In genomic region chr2:215535726-215536125, GRCh38 we compare ENCODE assay signal across 17 cellular contexts.
DNase-seq lines count a peak whose midpoint lies in the region; ATAC-seq and TF ChIP-seq lines count a peak whose summit lies in the region.
"Had no signal": no experiment of that assay in that cellular context is flagged by ENCODE, and none has a peak within 500 bp of the region (broad histone marks: within the 10 kb centered on the region; RNA-seq: fewer than 3 reads in every experiment).

No MANE protein-coding gene starts in this region.

- no peak for TF ChIP-seq POLR2A in breast epithelium (IDR thresholded peaks at IDR 0.05)

- H4K20me1 ChIP-seq in smooth muscle cell (ENCODE audit: low read depth) = no peaks in the 10 kb centered on the region

- H3K4me3 ChIP-seq in breast epithelium (no peak overlapping the region), foreskin fibroblast (ENCODE audit: low read depth in 1 of 2, low read length in 2 of 2) (no peak overlapping the region), smooth muscle cell (no peak overlapping the region)
- H3K4me3 ChIP-seq: A549 had no signal

- CTCF ChIA-PET in MCF 10A (lab: Yijun Ruan, JAX) = no interaction called here

- intact Hi-C loops in MCF 10A (cut with micrococcal nuclease) = no loop called here
- intact Hi-C loops in breast epithelium (cut with DNase I; ENCODE audit: low total_unique reads) = no loop called here

- BruUV-seq in MCF 10A (replicated peaks; lab: Mats Ljungman, UMichigan) = no TSS peak

- H3K4me1 ChIP-seq in breast epithelium (no peaks in the 10 kb centered on the region), smooth muscle cell (ENCODE audit: low read depth) (peaks cover 14% of the 10 kb centered on the region)

- H3K36me3 ChIP-seq in breast epithelium (no peaks in the 10 kb centered on the region), smooth muscle cell (ENCODE audit: low read depth) (no peaks in the 10 kb centered on the region)
- H3K36me3 ChIP-seq: thoracic aorta had no signal

- H3K79me2 ChIP-seq in smooth muscle cell (ENCODE audit: low read depth) = no peaks in the 10 kb centered on the region

- peaks cover 8% of the 10 kb centered on the region for H3K9me3 Mint-ChIP-seq in MCF 10A (ENCODE audit: unreplicated experiment)

- H3K27ac ChIP-seq in breast epithelium (no peak overlapping the region), smooth muscle cell (ENCODE audit: low read depth) (peak overlapping the region; percentile 84), substantia nigra (ENCODE audit: low read depth, low read length, poor library complexity, severe bottlenecking) (no peak overlapping the region)
- H3K27ac ChIP-seq: A549, epithelial cell of prostate had no signal

- H3K9me3 ChIP-seq in breast epithelium (peaks cover 12 to 13% of the 10 kb centered on the region in 2 donors), smooth muscle cell (replicated peaks; ENCODE audit: low read depth) (no peaks in the 10 kb centered on the region)
- H3K9me3 ChIP-seq: A549 had no signal

- WGBS in smooth muscle cell (ENCODE audit: low lambda C conversion rate) = 4% methylated on average over 1 of the region's 1 CpG

- ATAC-seq in GM18909 (IDR thresholded peaks at IDR 0.05; ENCODE audit: poor library complexity, unreplicated experiment) = no peak
- ATAC-seq in HG02571 (IDR thresholded peaks at IDR 0.05; ENCODE audit: unreplicated experiment) = no peak
- ATAC-seq: A549, left lobe of liver, natural killer cell had no signal

- no peaks in the 10 kb centered on the region for H3K36me3 Mint-ChIP-seq in MCF 10A (ENCODE audit: insufficient read depth, unreplicated experiment)
- H3K36me3 Mint-ChIP-seq: activated CD4-positive, alpha-beta memory T cell treated with anti-CD3 and anti-CD28 coated beads for 36 hours; natural killer cell had no signal

- POLR2A ChIA-PET in MCF 10A (lab: Yijun Ruan, JAX) = no interaction called here

- H3K4me3 Mint-ChIP-seq in MCF 10A (ENCODE audit: unreplicated experiment) = no peak overlapping the region
- H3K4me3 Mint-ChIP-seq: activated CD4-positive, alpha-beta memory T cell treated with anti-CD3 and anti-CD28 coated beads for 36 hours; natural killer cell had no signal

- H2AFZ ChIP-seq in smooth muscle cell (ENCODE audit: low read depth) = peak overlapping the region; percentile 22

- no peak for TF ChIP-seq CTCF in MCF 10A (IDR thresholded peaks at IDR 0.05; ENCODE audit: unreplicated experiment)
- TF ChIP-seq CTCF in breast epithelium (IDR thresholded peaks at IDR 0.05) = no peak
- no peak for TF ChIP-seq CTCF in foreskin fibroblast (IDR thresholded peaks at IDR 0.05; ENCODE audit: low read depth, low read length)
- TF ChIP-seq CTCF in smooth muscle cell (IDR thresholded peaks at IDR 0.05; ENCODE audit: borderline replicate concordance, insufficient read depth, poor library complexity, severe bottlenecking) = no peak

- no peaks in the 10 kb centered on the region for H3K27me3 Mint-ChIP-seq in MCF 10A (ENCODE audit: insufficient read depth, unreplicated experiment)

- peak overlapping the region; percentile 2 for H3K27ac Mint-ChIP-seq in MCF 10A (ENCODE audit: low read depth, unreplicated experiment)
- H3K27ac Mint-ChIP-seq: activated CD4-positive, alpha-beta memory T cell treated with anti-CD3 and anti-CD28 coated beads for 36 hours; natural killer cell had no signal

- H3K4me2 ChIP-seq in smooth muscle cell = peak overlapping the region; percentile 73
- H3K4me2 ChIP-seq: A549 had no signal

- DNase-seq in MCF 10A (ENCODE audit: unreplicated experiment) = no peak
- no peak for DNase-seq in breast epithelium (ENCODE audit: low spot score in 2 of 2)
- peak; percentile 12 for DNase-seq in amniotic epithelial cell (ENCODE audit: low read depth)
- DNase-seq in foreskin fibroblast = peak; percentile 54 to 74
- no peak for DNase-seq in smooth muscle cell (lab: John Stamatoyannopoulos, UW; ENCODE audit: unreplicated experiment)
- DNase-seq in substantia nigra (lab: John Stamatoyannopoulos, UW) = no peak
- DNase-seq: activated CD4-positive, alpha-beta memory T cell treated with anti-CD3 and anti-CD28 coated beads for 36 hours; natural killer cell; NCI-H1092 treated with DMSO at 0.1 percent for 48 hours; NCI-H2227 treated with DMSO at 0.1 percent for 48 hours; stimulated activated CD4-positive, alpha-beta T cell treated with anti-CD3 and anti-CD28 coated beads, Interleukin-2, amount 100 ng/mL, for 24 hours had no signal

- no peaks in the 10 kb centered on the region for H3K27me3 ChIP-seq in breast epithelium
- H3K27me3 ChIP-seq in smooth muscle cell (ENCODE audit: low read depth) = no peaks in the 10 kb centered on the region

- peaks cover 20% of the 10 kb centered on the region for H3K4me1 Mint-ChIP-seq in MCF 10A (ENCODE audit: insufficient read depth, unreplicated experiment)
- H3K4me1 Mint-ChIP-seq: natural killer cell had no signal

- H3F3A ChIP-seq in smooth muscle cell (ENCODE audit: low read depth) = peaks cover 24% of the 10 kb centered on the region

- no peak overlapping the region for H3K9ac ChIP-seq in smooth muscle cell (ENCODE audit: low read depth)

Comparison
In these comparisons a context has a peak if more than half of its experiments do, and no peak if none do; other contexts are left out.
1. DNase-seq: peak in amniotic epithelial cell (single experiment) and foreskin fibroblast (2 of 2); none in MCF 10A (single experiment), breast epithelium (0 of 2), smooth muscle cell (single experiment) and substantia nigra (0 of 49).